10 cellular contexts compared by ENCODE assay signal in genomic region chr7:101620395-101620794, GRCh38. TPM values are rescaled to one million over a fixed set of nuclear protein-coding genes. Genes with fewer than 3 reads are reported as not detected.
"Had no signal": no experiment of that assay in that cellular context is flagged by ENCODE, and none has a peak within 500 bp of the region (broad histone marks: within the 10 kb centered on the region; RNA-seq: fewer than 3 reads in every experiment).

No MANE protein-coding gene starts in this region.

- H3K9me3 Mint-ChIP-seq: HFFc6 had no signal

- H3K4me1 ChIP-seq: HAP-1 had no signal

- H3K4me3 Mint-ChIP-seq: HFFc6 had no signal

- H3K27ac ChIP-seq: GM23248, HL-60 had no signal

- H3K27ac Mint-ChIP-seq: HFFc6 had no signal

- H3K9ac ChIP-seq: GM23248 had no signal

- H3K36me3 ChIP-seq: HAP-1 had no signal

- ATAC-seq: HCT116 had no signal

- H3K9me3 ChIP-seq: HAP-1 had no signal

- H3K4me3 ChIP-seq: GM23248, HAP-1 had no signal

- H2AFZ ChIP-seq: GM23248 had no signal

- DNase-seq: GM23248, GOT3, HFFc6, IMR-90 had no signal

RNA-seq across cellular contexts. Expression of gene MYL10, which starts 8.7 kb away (rescaled TPM):
- total RNA-seq: GM23248, H4, H7, HFFc6, HT1080, IMR-90 had no signal
- polyA plus RNA-seq: GM23248, IMR-90 had no signal
